In the genomic region with DNA sequence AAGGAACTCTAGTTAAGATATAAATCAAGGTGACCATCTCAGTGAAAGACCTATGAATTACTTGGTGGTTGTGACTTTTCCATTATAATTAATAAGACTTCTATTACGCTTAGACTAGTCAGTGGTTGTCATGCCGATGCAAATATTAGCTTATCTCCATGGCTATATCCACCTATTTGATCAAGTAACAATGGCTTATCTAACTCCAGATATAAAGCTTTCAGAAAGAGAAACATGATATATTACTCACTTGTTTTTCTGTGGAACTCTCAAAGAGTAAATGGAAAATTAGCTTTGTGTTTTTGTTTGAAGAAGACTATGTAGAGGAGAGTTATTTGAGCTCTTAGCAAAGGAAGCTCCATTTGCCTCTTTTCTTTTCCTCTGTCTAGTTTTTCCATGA, we compare ENCODE assay signal across 12 cellular contexts.
DNase-seq lines count a peak whose midpoint lies in the region; ATAC-seq and TF ChIP-seq lines count a peak whose summit lies in the region.
"Had no signal": no experiment of that assay in that cellular context is flagged by ENCODE, and none has a peak within 500 bp of the region (broad histone marks: within the 10 kb centered on the region; RNA-seq: fewer than 3 reads in every experiment).

No MANE protein-coding gene starts in this region.

- peak overlapping the region in 2 of 3 experiments; percentile 23 to 30 for H3K27ac Mint-ChIP-seq in nephron
- H3K27ac Mint-ChIP-seq in WTC11: no peak overlapping the region
- H3K27ac Mint-ChIP-seq: B cell; CD4-positive, alpha-beta T cell had no signal

- CTCF ChIA-PET in WTC11 (lab: Charles Lee): no interaction called here

- TF ChIP-seq CTCF in nephron (IDR thresholded peaks at IDR 0.05; ENCODE audit: unreplicated experiment in 3 of 3): no peak
- no peak for TF ChIP-seq CTCF in WTC11 (IDR thresholded peaks at IDR 0.05)

- DNase-seq in DMS153 treated with DMSO at 0.1 percent for 48 hours (lab: John Stamatoyannopoulos, UW; ENCODE audit: unreplicated experiment) (peak; percentile 85), NCI-H146 (lab: John Stamatoyannopoulos, UW) (peak; percentile 95), NCI-H774 (lab: John Stamatoyannopoulos, UW) (peak; percentile 43), WTC11 (ENCODE audit: low spot score) (no peak)
- DNase-seq: CD4-positive, alpha-beta T cell; NCI-H1105; NCI-H446 treated with DMSO at 0.1 percent for 48 hours; RPMI8226 had no signal

- peaks cover 11% of the 10 kb centered on the region for H3K9me3 Mint-ChIP-seq in nephron
- H3K9me3 Mint-ChIP-seq in WTC11: peaks cover 11% of the 10 kb centered on the region
- H3K9me3 Mint-ChIP-seq: CD4-positive, alpha-beta T cell had no signal

- no peak for ATAC-seq in WTC11
- no peak for ATAC-seq in HG03442 (IDR thresholded peaks at IDR 0.05; ENCODE audit: unreplicated experiment)
- ATAC-seq in HG02588 (IDR thresholded peaks at IDR 0.05; ENCODE audit: unreplicated experiment): no peak

- H3K36me3 Mint-ChIP-seq in nephron (ENCODE audit: low read depth): no peaks in the 10 kb centered on the region
- H3K36me3 Mint-ChIP-seq in WTC11: no peaks in the 10 kb centered on the region; the same call in 1 of the 2 replicates

- POLR2A ChIA-PET in WTC11 (lab: Charles Lee): no interaction called here

- H3K4me1 Mint-ChIP-seq in nephron: peaks cover 11% of the 10 kb centered on the region
- H3K4me1 Mint-ChIP-seq in WTC11: peaks cover 10% of the 10 kb centered on the region
- H3K4me1 Mint-ChIP-seq: B cell had no signal

- H3K4me3 Mint-ChIP-seq in nephron: no peak overlapping the region
- no peak overlapping the region for H3K4me3 Mint-ChIP-seq in WTC11
- H3K4me3 Mint-ChIP-seq: B cell; CD4-positive, alpha-beta T cell had no signal

- H3K27me3 Mint-ChIP-seq in nephron (ENCODE audit: low read depth) (no peaks in the 10 kb centered on the region), WTC11 (ENCODE audit: low read depth) (no peaks in the 10 kb centered on the region; the same call in 1 of the 2 replicates)

TF ChIP-seq in WTC11, 78 proteins besides CTCF, POLR2A, EP300 and RAD21:
- TF ChIP-seq PRRX2 (CRISPR knock-in tag; IDR thresholded peaks at IDR 0.05): no peak
- TF ChIP-seq MXD4 (CRISPR knock-in tag; IDR thresholded peaks at IDR 0.05; ENCODE audit: borderline replicate concordance): no peak
- no peak for TF ChIP-seq GABPB1 (CRISPR knock-in tag; IDR thresholded peaks at IDR 0.05)
- no peak for TF ChIP-seq RORB (CRISPR knock-in tag; IDR thresholded peaks at IDR 0.05)
- no peak for TF ChIP-seq IRF2 (CRISPR knock-in tag; IDR thresholded peaks at IDR 0.05; ENCODE audit: borderline replicate concordance, low read depth)
- TF ChIP-seq TP53 (CRISPR knock-in tag; IDR thresholded peaks at IDR 0.05): no peak
- no peak for TF ChIP-seq ZNF396 (CRISPR knock-in tag; IDR thresholded peaks at IDR 0.05; ENCODE audit: borderline replicate concordance)
- no peak for TF ChIP-seq FOXP1 (CRISPR knock-in tag; IDR thresholded peaks at IDR 0.05; ENCODE audit: borderline replicate concordance)
- TF ChIP-seq CBFB (CRISPR knock-in tag; IDR thresholded peaks at IDR 0.05; ENCODE audit: low read depth): no peak
- TF ChIP-seq ZNF317 (CRISPR knock-in tag; IDR thresholded peaks at IDR 0.05; ENCODE audit: borderline replicate concordance, low read depth): no peak
- TF ChIP-seq TCF7 (CRISPR knock-in tag; IDR thresholded peaks at IDR 0.05; ENCODE audit: low read depth): no peak
- TF ChIP-seq KAT7 (CRISPR knock-in tag; IDR thresholded peaks at IDR 0.05; ENCODE audit: borderline replicate concordance): no peak
- no peak for TF ChIP-seq NR1H2 (CRISPR knock-in tag; IDR thresholded peaks at IDR 0.05)
- TF ChIP-seq TEAD1 (CRISPR knock-in tag; IDR thresholded peaks at IDR 0.05): no peak
- TF ChIP-seq, protein P1, sequence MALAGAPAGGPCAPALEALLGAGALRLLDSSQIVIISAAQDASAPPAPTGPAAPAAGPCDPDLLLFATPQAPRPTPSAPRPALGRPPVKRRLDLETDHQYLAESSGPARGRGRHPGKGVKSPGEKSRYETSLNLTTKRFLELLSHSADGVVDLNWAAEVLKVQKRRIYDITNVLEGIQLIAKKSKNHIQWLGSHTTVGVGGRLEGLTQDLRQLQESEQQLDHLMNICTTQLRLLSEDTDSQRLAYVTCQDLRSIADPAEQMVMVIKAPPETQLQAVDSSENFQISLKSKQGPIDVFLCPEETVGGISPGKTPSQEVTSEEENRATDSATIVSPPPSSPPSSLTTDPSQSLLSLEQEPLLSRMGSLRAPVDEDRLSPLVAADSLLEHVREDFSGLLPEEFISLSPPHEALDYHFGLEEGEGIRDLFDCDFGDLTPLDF (CRISPR knock-in tag; IDR thresholded peaks at IDR 0.05): no peak
- TF ChIP-seq, protein P2, sequence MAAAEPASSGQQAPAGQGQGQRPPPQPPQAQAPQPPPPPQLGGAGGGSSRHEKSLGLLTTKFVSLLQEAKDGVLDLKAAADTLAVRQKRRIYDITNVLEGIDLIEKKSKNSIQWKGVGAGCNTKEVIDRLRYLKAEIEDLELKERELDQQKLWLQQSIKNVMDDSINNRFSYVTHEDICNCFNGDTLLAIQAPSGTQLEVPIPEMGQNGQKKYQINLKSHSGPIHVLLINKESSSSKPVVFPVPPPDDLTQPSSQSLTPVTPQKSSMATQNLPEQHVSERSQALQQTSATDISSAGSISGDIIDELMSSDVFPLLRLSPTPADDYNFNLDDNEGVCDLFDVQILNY (CRISPR knock-in tag; IDR thresholded peaks at IDR 0.05): no peak
- TF ChIP-seq, protein P3, sequence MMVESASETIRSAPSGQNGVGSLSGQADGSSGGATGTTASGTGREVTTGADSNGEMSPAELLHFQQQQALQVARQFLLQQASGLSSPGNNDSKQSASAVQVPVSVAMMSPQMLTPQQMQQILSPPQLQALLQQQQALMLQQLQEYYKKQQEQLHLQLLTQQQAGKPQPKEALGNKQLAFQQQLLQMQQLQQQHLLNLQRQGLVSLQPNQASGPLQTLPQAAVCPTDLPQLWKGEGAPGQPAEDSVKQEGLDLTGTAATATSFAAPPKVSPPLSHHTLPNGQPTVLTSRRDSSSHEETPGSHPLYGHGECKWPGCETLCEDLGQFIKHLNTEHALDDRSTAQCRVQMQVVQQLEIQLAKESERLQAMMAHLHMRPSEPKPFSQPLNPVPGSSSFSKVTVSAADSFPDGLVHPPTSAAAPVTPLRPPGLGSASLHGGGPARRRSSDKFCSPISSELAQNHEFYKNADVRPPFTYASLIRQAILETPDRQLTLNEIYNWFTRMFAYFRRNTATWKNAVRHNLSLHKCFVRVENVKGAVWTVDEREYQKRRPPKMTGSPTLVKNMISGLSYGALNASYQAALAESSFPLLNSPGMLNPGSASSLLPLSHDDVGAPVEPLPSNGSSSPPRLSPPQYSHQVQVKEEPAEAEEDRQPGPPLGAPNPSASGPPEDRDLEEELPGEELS (CRISPR knock-in tag; IDR thresholded peaks at IDR 0.05): no peak
- TF ChIP-seq, protein P4, sequence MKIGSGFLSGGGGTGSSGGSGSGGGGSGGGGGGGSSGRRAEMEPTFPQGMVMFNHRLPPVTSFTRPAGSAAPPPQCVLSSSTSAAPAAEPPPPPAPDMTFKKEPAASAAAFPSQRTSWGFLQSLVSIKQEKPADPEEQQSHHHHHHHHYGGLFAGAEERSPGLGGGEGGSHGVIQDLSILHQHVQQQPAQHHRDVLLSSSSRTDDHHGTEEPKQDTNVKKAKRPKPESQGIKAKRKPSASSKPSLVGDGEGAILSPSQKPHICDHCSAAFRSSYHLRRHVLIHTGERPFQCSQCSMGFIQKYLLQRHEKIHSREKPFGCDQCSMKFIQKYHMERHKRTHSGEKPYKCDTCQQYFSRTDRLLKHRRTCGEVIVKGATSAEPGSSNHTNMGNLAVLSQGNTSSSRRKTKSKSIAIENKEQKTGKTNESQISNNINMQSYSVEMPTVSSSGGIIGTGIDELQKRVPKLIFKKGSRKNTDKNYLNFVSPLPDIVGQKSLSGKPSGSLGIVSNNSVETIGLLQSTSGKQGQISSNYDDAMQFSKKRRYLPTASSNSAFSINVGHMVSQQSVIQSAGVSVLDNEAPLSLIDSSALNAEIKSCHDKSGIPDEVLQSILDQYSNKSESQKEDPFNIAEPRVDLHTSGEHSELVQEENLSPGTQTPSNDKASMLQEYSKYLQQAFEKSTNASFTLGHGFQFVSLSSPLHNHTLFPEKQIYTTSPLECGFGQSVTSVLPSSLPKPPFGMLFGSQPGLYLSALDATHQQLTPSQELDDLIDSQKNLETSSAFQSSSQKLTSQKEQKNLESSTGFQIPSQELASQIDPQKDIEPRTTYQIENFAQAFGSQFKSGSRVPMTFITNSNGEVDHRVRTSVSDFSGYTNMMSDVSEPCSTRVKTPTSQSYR (CRISPR knock-in tag; IDR thresholded peaks at IDR 0.05): no peak
